In genomic region chr3:136385457-136385856, GRCh38 we compare ENCODE assay signal across 17 cellular contexts.
DNase-seq lines count a peak whose midpoint lies in the region; ATAC-seq and TF ChIP-seq lines count a peak whose summit lies in the region.
"Had no signal": no experiment of that assay in that cellular context is flagged by ENCODE, and none has a peak within 500 bp of the region (broad histone marks: within the 10 kb centered on the region; RNA-seq: fewer than 3 reads in every experiment).

No MANE protein-coding gene starts in this region.

- H3K9me3 ChIP-seq in sigmoid colon = no peaks in the 10 kb centered on the region
- H3K9me3 ChIP-seq: gastrocnemius medialis, vagina had no signal

- peaks cover 6% of the 10 kb centered on the region for H3K4me1 Mint-ChIP-seq in activated CD4-positive, alpha-beta memory T cell treated with anti-CD3 and anti-CD28 coated beads for 36 hours (ENCODE audit: low read depth)

- no peaks in the 10 kb centered on the region for H3K36me3 Mint-ChIP-seq in activated CD4-positive, alpha-beta memory T cell treated with anti-CD3 and anti-CD28 coated beads for 36 hours

- peak; percentile 78 for ATAC-seq in GM19035 (IDR thresholded peaks at IDR 0.05; ENCODE audit: unreplicated experiment)
- peak; percentile 86 for ATAC-seq in GM21737 (IDR thresholded peaks at IDR 0.05; ENCODE audit: unreplicated experiment)
- peak; percentile 94 for ATAC-seq in HG03457 (IDR thresholded peaks at IDR 0.05; ENCODE audit: unreplicated experiment)
- ATAC-seq: gastrocnemius medialis had no signal

- no peak overlapping the region for H3K27ac ChIP-seq in sigmoid colon
- H3K27ac ChIP-seq: gastrocnemius medialis, parathyroid adenoma, vagina had no signal

- no peaks in the 10 kb centered on the region for H3K36me3 ChIP-seq in sigmoid colon
- H3K36me3 ChIP-seq: gastrocnemius medialis, vagina had no signal

- H3K4me3 ChIP-seq in GM12864 (ENCODE audit: low read depth, low read length) = no peak overlapping the region
- no peak overlapping the region for H3K4me3 ChIP-seq in sigmoid colon
- H3K4me3 ChIP-seq: gastrocnemius medialis, vagina had no signal

- H3K27me3 ChIP-seq in sigmoid colon = no peaks in the 10 kb centered on the region
- H3K27me3 ChIP-seq: gastrocnemius medialis, vagina had no signal

- CTCF ChIA-PET in activated CD4-positive, alpha-beta memory T cell treated with anti-CD3 and anti-CD28 coated beads for 36 hours (lab: Charles Lee) = no interaction called here

- no peak for TF ChIP-seq POLR2A in sigmoid colon (IDR thresholded peaks at IDR 0.05)

- H3K9me3 Mint-ChIP-seq in activated CD4-positive, alpha-beta memory T cell treated with anti-CD3 and anti-CD28 coated beads for 36 hours = no peaks in the 10 kb centered on the region
- H3K9me3 Mint-ChIP-seq: activated naive CD4-positive, alpha-beta T cell treated with anti-CD3 and anti-CD28 coated beads for 36 hours had no signal

- WGBS in sigmoid colon, 2 donors = 61 to 74% methylated on average over 2 of the region's 2 CpGs

- TF ChIP-seq EP300 in sigmoid colon (IDR thresholded peaks at IDR 0.05) = no peak

- no peak for TF ChIP-seq CTCF in GM12864 (IDR thresholded peaks at IDR 0.05; ENCODE audit: low read depth, low read length, missing control alignments)
- TF ChIP-seq CTCF in sigmoid colon (IDR thresholded peaks at IDR 0.05) = no peak

- intact Hi-C loops in sigmoid colon (cut with DNase I) = no loop called here
- intact Hi-C loops in activated CD4-positive, alpha-beta memory T cell treated with anti-CD3 and anti-CD28 coated beads for 36 hours (cut with micrococcal nuclease) = no loop called here

- no peak overlapping the region for H3K27ac Mint-ChIP-seq in activated CD4-positive, alpha-beta memory T cell treated with anti-CD3 and anti-CD28 coated beads for 36 hours
- H3K27ac Mint-ChIP-seq: activated naive CD4-positive, alpha-beta T cell treated with anti-CD3 and anti-CD28 coated beads for 36 hours; endodermal cell had no signal

- peaks cover 0 to 15% (median 5%) of the 10 kb centered on the region in 4 donors for H3K4me1 ChIP-seq in sigmoid colon
- H3K4me1 ChIP-seq: gastrocnemius medialis, parathyroid adenoma, vagina had no signal

- no peaks in the 10 kb centered on the region for H3K27me3 Mint-ChIP-seq in activated CD4-positive, alpha-beta memory T cell treated with anti-CD3 and anti-CD28 coated beads for 36 hours

- POLR2A ChIA-PET in activated CD4-positive, alpha-beta memory T cell treated with anti-CD3 and anti-CD28 coated beads for 36 hours (lab: Charles Lee) = no interaction called here

- DNase-seq in GM12864 (ENCODE audit: low read depth) = peak; percentile 22
- DNase-seq in sigmoid colon = no peak
- no peak for DNase-seq in epidermal melanocyte (ENCODE audit: insufficient read length, low spot score)
- no peak for DNase-seq in NCI-H1417 (lab: John Stamatoyannopoulos, UW)
- no peak for DNase-seq in activated CD4-positive, alpha-beta memory T cell treated with anti-CD3 and anti-CD28 coated beads for 36 hours
- DNase-seq: activated naive CD4-positive, alpha-beta T cell treated with anti-CD3 and anti-CD28 coated beads for 36 hours; endodermal cell; gastrocnemius medialis; MV-4-11; NCI-H446; RPMI8226; stimulated activated CD8-positive, alpha-beta memory T cell treated with anti-CD3 and anti-CD28 coated beads, Interleukin-4, amount 100 ng/mL, for 48 hours had no signal

- no peak overlapping the region for H3K4me3 Mint-ChIP-seq in activated CD4-positive, alpha-beta memory T cell treated with anti-CD3 and anti-CD28 coated beads for 36 hours
- H3K4me3 Mint-ChIP-seq: activated naive CD4-positive, alpha-beta T cell treated with anti-CD3 and anti-CD28 coated beads for 36 hours; endodermal cell had no signal
